9 cellular contexts compared by ENCODE assay signal in genomic region chr19:37928527-37929286, GRCh38. TPM values are rescaled to one million over a fixed set of nuclear protein-coding genes. Genes with fewer than 3 reads are reported as not detected.
DNase-seq lines count a peak whose midpoint lies in the region; ATAC-seq and TF ChIP-seq lines count a peak whose summit lies in the region.
"Had no signal": no experiment of that assay in that cellular context is flagged by ENCODE, and none has a peak within 500 bp of the region (broad histone marks: within the 10 kb centered on the region; RNA-seq: fewer than 3 reads in every experiment).

No MANE protein-coding gene starts in this region.

- DNase-seq in H7 (peak; percentile 80), M059J (ENCODE audit: low read depth) (peak; percentile 39), left kidney (ENCODE audit: low read depth, low spot score) (peak; percentile 9), erythroblast (lab: John Stamatoyannopoulos, UW) (no peak), upper lobe of right lung (no peak), NCI-H2107 treated with DMSO at 0.1 percent for 48 hours (lab: John Stamatoyannopoulos, UW; ENCODE audit: unreplicated experiment) (no peak)
- DNase-seq: anterior cingulate cortex had no signal

- H3K36me3 ChIP-seq in H7 (replicated peaks; ENCODE audit: control insufficient read depth, insufficient read depth, low read length) (no peaks in the 10 kb centered on the region), upper lobe of right lung (no peaks in the 10 kb centered on the region)

- H3K9me3 ChIP-seq in upper lobe of right lung = no peaks in the 10 kb centered on the region

- peaks cover 11% of the 10 kb centered on the region for H3K4me1 ChIP-seq in upper lobe of right lung

- H3K27ac ChIP-seq in upper lobe of right lung = no peak overlapping the region

- H3K27me3 ChIP-seq in H7 (ENCODE audit: control insufficient read depth, insufficient read depth, low read length) = no peaks in the 10 kb centered on the region
- H3K27me3 ChIP-seq in upper lobe of right lung = no peaks in the 10 kb centered on the region

- peak; percentile 68 for ATAC-seq in GM18502 (IDR thresholded peaks at IDR 0.05; ENCODE audit: poor library complexity, unreplicated experiment)
- no peak for ATAC-seq in upper lobe of right lung
- ATAC-seq in HG03521 (IDR thresholded peaks at IDR 0.05; ENCODE audit: unreplicated experiment) = no peak

- intact Hi-C loops in upper lobe of right lung (cut with DNase I) = no loop called here

- no peak for TF ChIP-seq POLR2A in erythroblast (IDR thresholded peaks at IDR 0.05; ENCODE audit: low read length)

- no peak overlapping the region for H3K4me3 ChIP-seq in H7 (ENCODE audit: insufficient read depth, low read depth, low read length)
- no peak overlapping the region for H3K4me3 ChIP-seq in upper lobe of right lung

- TF ChIP-seq CTCF in upper lobe of right lung (IDR thresholded peaks at IDR 0.05) = no peak

RNA-seq across cellular contexts. Expression of gene SIPA1L3, which starts 21.7 kb away (rescaled TPM):
- 13.4 and 20.0 TPM in 2 replicates for total RNA-seq in H7 (2014; rRNA removed; shearing (Covaris generic))
- 12.1 and 22.7 TPM in 2 replicates for total RNA-seq in M059J (2014; rRNA removed; shearing (Covaris generic))
- total RNA-seq in upper lobe of right lung = 66.3 TPM

RNA-seq across cellular contexts. Expression of gene WDR87, which starts 22.3 kb away (rescaled TPM):
- not detected in 2 replicates for total RNA-seq in H7 (2014; rRNA removed; shearing (Covaris generic))
- not detected in 2 replicates for total RNA-seq in M059J (2014; rRNA removed; shearing (Covaris generic))
- not detected for total RNA-seq in upper lobe of right lung

Comparison
In these comparisons a context has a peak if more than half of its experiments do, and no peak if none do; other contexts are left out.
1. DNase-seq: peak in H7 (single experiment), M059J (single experiment) and left kidney (single experiment); none in erythroblast (0 of 2), upper lobe of right lung (single experiment) and NCI-H2107 treated with DMSO at 0.1 percent for 48 hours (single experiment).